Comparison of ENCODE assay signal across 10 cellular contexts in genomic region chr4:25970241-25970675, GRCh38. TPM values are rescaled to one million over a fixed set of nuclear protein-coding genes. Genes with fewer than 3 reads are reported as not detected.
DNase-seq lines count a peak whose midpoint lies in the region; ATAC-seq, FAIRE-seq and TF ChIP-seq lines count a peak whose summit lies in the region.
"Had no signal": no experiment of that assay in that cellular context is flagged by ENCODE, and none has a peak within 500 bp of the region (broad histone marks: within the 10 kb centered on the region; RNA-seq: fewer than 3 reads in every experiment).

No MANE protein-coding gene starts in this region.

- in situ Hi-C loops in ACHN (cut with HindIII; ENCODE audit: low pct_ligation_motif_present, low pct_unique_long_range_greater_than_20kb, low sequenced_read_pairs) = no loop called here

- H3K27me3 ChIP-seq in MG63 = no peaks in the 10 kb centered on the region

- H3K9me3 ChIP-seq in MG63 = no peaks in the 10 kb centered on the region; the same call in 1 of the 2 replicates

- DNase-seq in GM12892 (ENCODE audit: insufficient read length) (peak; percentile 23), caudate nucleus (lab: John Stamatoyannopoulos, UW) (peak in 5 of 61 donors; percentile 4 to 8 (median 5)), myocyte (ENCODE audit: low read depth) (peak; percentile 83), MG63 (no peak), NCI-H2227 treated with DMSO at 0.1 percent for 48 hours (lab: John Stamatoyannopoulos, UW) (no peak), ACHN (no peak)
- no peak for DNase-seq in activated effector memory CD4-positive, alpha-beta T cell treated with Interleukin-2 at 50 U/mL for 16 hours
- DNase-seq: SW 1271 had no signal

- peak; percentile 85 for FAIRE-seq in GM12892 (lab: Jason Lieb, UNC)
- FAIRE-seq: GM18507 had no signal

- ATAC-seq in HG03066 (IDR thresholded peaks at IDR 0.05; ENCODE audit: low read depth, unreplicated experiment) = peak; percentile 54

- no peak overlapping the region for H3K4me3 ChIP-seq in MG63

- H3K36me3 ChIP-seq in MG63 = no peaks in the 10 kb centered on the region

- peak overlapping the region; percentile 36 for H3K27ac ChIP-seq in caudate nucleus (ENCODE audit: low read depth, low read length)

- TF ChIP-seq POLR2A in GM12892 (IDR thresholded peaks at IDR 0.05; ENCODE audit: low read depth, low read length) = no peak

RNA-seq across cellular contexts. Expression of gene SMIM20, which starts 56.2 kb away (rescaled TPM):
- 39.1 TPM for polyA plus RNA-seq in GM12892 (2012; ENCODE audit: missing spikeins)
- total RNA-seq in myocyte = 31.7 and 49.7 TPM in 2 replicates
- polyA plus RNA-seq in myocyte (2012) = 40.4 TPM
- total RNA-seq in MG63 (2014; rRNA removed; shearing (Covaris generic); ENCODE audit: low replicate concordance) = 23.1 and 35.9 TPM in 2 replicates

Comparison
In these comparisons a context has a peak if more than half of its experiments do, and no peak if none do; other contexts are left out.
1. DNase-seq: peak in GM12892 (single experiment) and myocyte (single experiment); none in activated effector memory CD4-positive, alpha-beta T cell treated with Interleukin-2 at 50 U/mL for 16 hours (single experiment), MG63 (single experiment), NCI-H2227 treated with DMSO at 0.1 percent for 48 hours (single experiment) and ACHN (single experiment).